ENCODE assay signal across 8 cellular contexts in the genomic region with DNA sequence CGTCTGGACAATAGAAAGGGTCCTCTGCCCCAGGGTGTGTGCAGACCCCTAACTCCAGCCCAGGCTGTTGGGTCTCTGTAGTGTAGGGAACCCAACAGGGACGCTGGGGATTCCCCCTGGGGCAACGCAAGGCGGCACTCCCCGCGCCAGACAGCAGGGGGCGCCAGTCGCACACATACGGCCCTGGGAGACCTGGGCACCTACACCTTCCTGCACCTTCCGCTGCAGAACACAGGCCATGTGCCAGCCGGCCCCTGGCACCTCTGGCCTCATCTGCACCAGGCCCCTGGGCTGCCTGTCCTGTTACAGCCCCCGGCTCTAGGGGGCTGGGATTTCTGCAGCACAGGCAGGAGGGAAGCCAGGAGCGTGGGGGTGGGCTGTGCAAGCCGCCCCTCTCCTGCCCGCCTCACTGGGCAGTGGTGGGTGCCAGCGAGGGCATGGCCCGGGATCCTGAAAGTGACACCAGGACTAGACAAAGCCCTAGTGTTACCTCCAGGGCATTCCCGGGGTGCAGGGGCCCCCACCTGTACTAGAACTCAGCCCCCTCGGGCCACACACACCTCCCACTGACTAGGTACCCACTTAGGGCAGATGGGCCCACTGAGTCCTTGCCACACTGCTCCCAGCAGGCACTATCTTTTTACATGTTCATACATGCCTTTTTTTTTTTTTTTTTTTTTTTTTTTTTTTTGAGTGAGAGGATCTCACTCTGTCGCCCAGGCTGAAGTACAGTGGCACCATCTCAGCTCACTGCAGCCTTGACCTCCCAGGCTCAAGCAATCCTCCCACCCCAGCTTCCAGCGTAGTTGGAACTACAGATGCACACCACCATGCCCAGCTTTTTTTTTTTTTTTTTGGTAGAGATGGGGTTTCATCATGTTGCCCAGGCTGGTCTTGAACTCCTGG. TPM values are rescaled to one million over a fixed set of nuclear protein-coding genes. Genes with fewer than 3 reads are reported as not detected.
DNase-seq lines count a peak whose midpoint lies in the region; ATAC-seq and TF ChIP-seq lines count a peak whose summit lies in the region.

No MANE protein-coding gene starts in this region.

- H3K4me3 ChIP-seq in NB4 (ENCODE audit: low read depth, low read length) (no peak overlapping the region), ascending aorta (no peak overlapping the region), iPS DF 6.9 (ENCODE audit: low read length) (no peak overlapping the region)

- no CpG with 5 or more reads among the region's 21 CpGs for WGBS in iPS DF 6.9 (ENCODE audit: insufficient coverage, insufficient read length)

- no peaks in the 10 kb centered on the region for H3K9me3 Mint-ChIP-seq in T-helper 2 cell treated with Interferon-gamma antibody and Interleukin-4, amounts not matched to agents 5 μg/mL and 100 μg/mL, for 36 hours

- DNase-seq in EL: peak; percentile 55
- peak; percentile 40 for DNase-seq in H4 (ENCODE audit: low spot score)
- peak; percentile 66 for DNase-seq in NB4 (ENCODE audit: low read depth)
- DNase-seq in T-helper 2 cell treated with Interferon-gamma antibody and Interleukin-4, amounts not matched to agents 5 μg/mL and 100 μg/mL, for 36 hours (ENCODE audit: low spot score): peak; percentile 63
- DNase-seq in ascending aorta (ENCODE audit: low spot score in 2 of 2): peak in 1 of 2 donors; percentile 76
- DNase-seq in iPS DF 6.9 (ENCODE audit: low read depth, low spot score): peak; percentile 48
- DNase-seq in stimulated activated CD4-positive, alpha-beta T cell treated with anti-CD3 and anti-CD28 coated beads, Interleukin-15, amount 100 ng/mL, for 1 hour (ENCODE audit: low read depth in 1 of 2, low spot score in 1 of 2): peak; percentile 69 to 78

- no peak overlapping the region for H3K27ac Mint-ChIP-seq in T-helper 2 cell treated with Interferon-gamma antibody and Interleukin-4, amounts not matched to agents 5 μg/mL and 100 μg/mL, for 36 hours

- intact Hi-C loops in ascending aorta (cut with DNase I): loop anchor here (1.0 to 5.0 kb wide), 2 partner anchors 111 to 369 kb away; no protein-coding TSS in a partner anchor

- TF ChIP-seq CTCF in NB4 (IDR thresholded peaks at IDR 0.05; ENCODE audit: low read depth, low read length) (peak; percentile 81), ascending aorta (IDR thresholded peaks at IDR 0.05) (peak; percentile 87 to 94 (median 92))

- no peak for ATAC-seq in HG03469 (IDR thresholded peaks at IDR 0.05; ENCODE audit: unreplicated experiment)

- no peaks in the 10 kb centered on the region for H3K4me1 ChIP-seq in ascending aorta
- peaks cover 14% of the 10 kb centered on the region for H3K4me1 ChIP-seq in iPS DF 6.9 (ENCODE audit: control insufficient read depth, insufficient read depth, low read length)

- TF ChIP-seq POLR2A in NB4 (IDR thresholded peaks at IDR 0.05; ENCODE audit: extremely low read depth, insufficient read length): no peak

- no peaks in the 10 kb centered on the region for H3K27me3 Mint-ChIP-seq in T-helper 2 cell treated with Interferon-gamma antibody and Interleukin-4, amounts not matched to agents 5 μg/mL and 100 μg/mL, for 36 hours (ENCODE audit: low read depth)

- no peaks in the 10 kb centered on the region for H3K27me3 ChIP-seq in ascending aorta
- H3K27me3 ChIP-seq in iPS DF 6.9 (ENCODE audit: control insufficient read depth, insufficient read depth, low read length): no peaks in the 10 kb centered on the region

- H3K9me3 ChIP-seq in ascending aorta: no peaks in the 10 kb centered on the region
- no peaks in the 10 kb centered on the region for H3K9me3 ChIP-seq in iPS DF 6.9 (ENCODE audit: control insufficient read depth, insufficient read depth, low read length)

- H3K36me3 Mint-ChIP-seq in T-helper 2 cell treated with Interferon-gamma antibody and Interleukin-4, amounts not matched to agents 5 μg/mL and 100 μg/mL, for 36 hours (ENCODE audit: low read depth): no peaks in the 10 kb centered on the region

- H3K27ac ChIP-seq in ascending aorta: no peak overlapping the region
- no peak overlapping the region for H3K27ac ChIP-seq in iPS DF 6.9 (ENCODE audit: low read length)

- H3K36me3 ChIP-seq in ascending aorta (peaks cover 0 to 15% of the 10 kb centered on the region in 2 donors), iPS DF 6.9 (ENCODE audit: control insufficient read depth, insufficient read depth, low read length) (peaks cover 2% of the 10 kb centered on the region; the same call in 1 of the 2 replicates)

- no peak overlapping the region for H3K4me3 Mint-ChIP-seq in T-helper 2 cell treated with Interferon-gamma antibody and Interleukin-4, amounts not matched to agents 5 μg/mL and 100 μg/mL, for 36 hours

- H3K4me1 Mint-ChIP-seq in T-helper 2 cell treated with Interferon-gamma antibody and Interleukin-4, amounts not matched to agents 5 μg/mL and 100 μg/mL, for 36 hours (ENCODE audit: low read depth): no peaks in the 10 kb centered on the region

RNA-seq across cellular contexts. Expression of a gene that starts 37.5 kb away (rescaled TPM):
- total RNA-seq in H4 (2014; rRNA removed; shearing (Covaris generic)): 9.1 and 15.9 TPM in 2 replicates
- total RNA-seq in ascending aorta: 21.9 TPM

RNA-seq across cellular contexts. Expression of a gene that starts 38.0 kb away (rescaled TPM):
- 34.2 and 35.8 TPM in 2 replicates for total RNA-seq in H4 (2014; rRNA removed; shearing (Covaris generic))
- total RNA-seq in ascending aorta: 26.4 TPM
